21 cellular contexts compared by ENCODE assay signal in genomic region chr9:131100445-131100844, GRCh38. TPM values are rescaled to one million over a fixed set of nuclear protein-coding genes. Genes with fewer than 3 reads are reported as not detected.
DNase-seq lines count a peak whose midpoint lies in the region; ATAC-seq and TF ChIP-seq lines count a peak whose summit lies in the region.
"Had no signal": no experiment of that assay in that cellular context is flagged by ENCODE, and none has a peak within 500 bp of the region (broad histone marks: within the 10 kb centered on the region; RNA-seq: fewer than 3 reads in every experiment).

No MANE protein-coding gene starts in this region.

- no peaks in the 10 kb centered on the region for H3K36me3 Mint-ChIP-seq in T-helper 2 cell treated with Interferon-gamma antibody and Interleukin-4, amounts not matched to agents 5 μg/mL and 100 μg/mL, for 36 hours (ENCODE audit: low read depth)
- H3K36me3 Mint-ChIP-seq in CD8-positive, alpha-beta T cell = no peaks in the 10 kb centered on the region
- no peaks in the 10 kb centered on the region for H3K36me3 Mint-ChIP-seq in naive thymus-derived CD4-positive, alpha-beta T cell
- H3K36me3 Mint-ChIP-seq: stimulated activated memory B cell treated with anti-CD40 and anti-IgM and Interleukin-4, amounts not matched to agents 10 μg/mL and 1 μg/mL and 100 μg/mL, for 72 hours had no signal

- no peak overlapping the region for H2AK5ac ChIP-seq in neuronal stem cell (ENCODE audit: low read depth, low read length)

- H3K9ac ChIP-seq in neuronal stem cell (ENCODE audit: low read depth, low read length, poor library complexity) = no peak overlapping the region

- no peak overlapping the region for H3K14ac ChIP-seq in neuronal stem cell (ENCODE audit: low read length)

- peaks cover 21 to 22% of the 10 kb centered on the region in 2 donors for H3K36me3 ChIP-seq in neuronal stem cell (replicated peaks in 1 of 2; ENCODE audit: control insufficient read depth in 2 of 2, insufficient read depth in 2 of 2, low read length in 2 of 2)
- H3K36me3 ChIP-seq in CD8-positive, alpha-beta T cell (ENCODE audit: insufficient read depth, low read length) = no peaks in the 10 kb centered on the region
- H3K36me3 ChIP-seq in naive thymus-derived CD4-positive, alpha-beta T cell (ENCODE audit: control insufficient read depth in 2 of 3, insufficient read depth in 3 of 3, low read length in 3 of 3) = no peaks in the 10 kb centered on the region

- no peaks in the 10 kb centered on the region for H3K9me3 ChIP-seq in neuronal stem cell (replicated peaks in 1 of 2; ENCODE audit: control insufficient read depth in 2 of 2, insufficient read depth in 1 of 2, low read depth in 1 of 2, low read length in 2 of 2)
- no peaks in the 10 kb centered on the region for H3K9me3 ChIP-seq in CD8-positive, alpha-beta T cell (ENCODE audit: low read length)
- no peaks in the 10 kb centered on the region for H3K9me3 ChIP-seq in naive thymus-derived CD4-positive, alpha-beta T cell (ENCODE audit: control insufficient read depth in 2 of 3, low read length in 3 of 3)
- H3K9me3 ChIP-seq: A549 had no signal

- H3K4ac ChIP-seq in neuronal stem cell (ENCODE audit: low read length) = no peak overlapping the region

- no peak overlapping the region for H2BK5ac ChIP-seq in neuronal stem cell (ENCODE audit: low read length)

- TF ChIP-seq CTCF in CD8-positive, alpha-beta T cell (IDR thresholded peaks at IDR 0.05) = no peak

- peak overlapping the region; percentile 76 for H3K23ac ChIP-seq in neuronal stem cell (ENCODE audit: low read depth, low read length, poor library complexity)

- no peak overlapping the region for H2BK15ac ChIP-seq in neuronal stem cell (ENCODE audit: low read length)

- H3K27me3 Mint-ChIP-seq in T-helper 2 cell treated with Interferon-gamma antibody and Interleukin-4, amounts not matched to agents 5 μg/mL and 100 μg/mL, for 36 hours (ENCODE audit: low read depth) = peaks cover 21% of the 10 kb centered on the region
- peaks cover 13% of the 10 kb centered on the region for H3K27me3 Mint-ChIP-seq in CD8-positive, alpha-beta T cell (ENCODE audit: low read depth)
- peaks cover 12 to 24% (median 14%) of the 10 kb centered on the region in 5 donors for H3K27me3 Mint-ChIP-seq in naive thymus-derived CD4-positive, alpha-beta T cell

- H2BK120ac ChIP-seq in neuronal stem cell (ENCODE audit: low read depth, low read length) = no peak overlapping the region

- H3K18ac ChIP-seq in neuronal stem cell (ENCODE audit: low read length) = no peak overlapping the region

- no peak overlapping the region for H2BK12ac ChIP-seq in neuronal stem cell (ENCODE audit: low read length)

- H3K4me2 ChIP-seq in neuronal stem cell (ENCODE audit: insufficient read depth, low read length, poor library complexity, severe bottlenecking) = no peak overlapping the region
- H3K4me2 ChIP-seq: A549 had no signal

- H3K4me1 ChIP-seq in neuronal stem cell (ENCODE audit: control insufficient read depth in 2 of 2, insufficient read depth in 1 of 2, low read depth in 1 of 2, low read length in 2 of 2) = peaks cover 8 to 21% of the 10 kb centered on the region in 2 donors
- no peaks in the 10 kb centered on the region for H3K4me1 ChIP-seq in CD8-positive, alpha-beta T cell (ENCODE audit: insufficient read depth, low read length)
- no peaks in the 10 kb centered on the region for H3K4me1 ChIP-seq in naive thymus-derived CD4-positive, alpha-beta T cell (ENCODE audit: control insufficient read depth in 2 of 2, insufficient read depth in 2 of 2, low read length in 2 of 2)

- peaks cover 0 to 3% (median 0%) of the 10 kb centered on the region in 3 experiments for H3K27me3 ChIP-seq in neuronal stem cell (ENCODE audit: control insufficient read depth in 3 of 3, insufficient read depth in 3 of 3, low read depth in 1 of 3, low read length in 3 of 3)
- H3K27me3 ChIP-seq in CD8-positive, alpha-beta T cell (ENCODE audit: insufficient read depth, low read length) = peaks cover 6% of the 10 kb centered on the region
- H3K27me3 ChIP-seq in naive thymus-derived CD4-positive, alpha-beta T cell (ENCODE audit: control insufficient read depth in 2 of 2, insufficient read depth in 2 of 2, low read length in 2 of 2) = no peaks in the 10 kb centered on the region

- no CpG with 5 or more reads among the region's 9 CpGs for WGBS in neuronal stem cell (ENCODE audit: extremely low coverage in 2 of 2, insufficient read length in 2 of 2, insufficient replicate concordance in 1 of 2), 2 donors

- H4K8ac ChIP-seq in neuronal stem cell (ENCODE audit: low read depth, low read length) = no peak overlapping the region

- CTCF ChIA-PET in CD8-positive, alpha-beta T cell (lab: Charles Lee) = no interaction called here
- CTCF ChIA-PET in naive thymus-derived CD4-positive, alpha-beta T cell (lab: Charles Lee) = interaction anchor here (0.6 kb wide), 1 partner anchor 1747 kb away, joined by 4 read pairs; no protein-coding TSS in a partner anchor

- H3K9me3 Mint-ChIP-seq in T-helper 2 cell treated with Interferon-gamma antibody and Interleukin-4, amounts not matched to agents 5 μg/mL and 100 μg/mL, for 36 hours = no peaks in the 10 kb centered on the region
- no peaks in the 10 kb centered on the region for H3K9me3 Mint-ChIP-seq in CD8-positive, alpha-beta T cell
- H3K9me3 Mint-ChIP-seq in naive thymus-derived CD4-positive, alpha-beta T cell = no peaks in the 10 kb centered on the region
- H3K9me3 Mint-ChIP-seq: CD4-positive, alpha-beta T cell; stimulated activated memory B cell treated with anti-CD40 and anti-IgM and Interleukin-4, amounts not matched to agents 10 μg/mL and 1 μg/mL and 100 μg/mL, for 72 hours had no signal

- ATAC-seq in CD8-positive, alpha-beta T cell = no peak
- ATAC-seq in naive thymus-derived CD4-positive, alpha-beta T cell = no peak
- ATAC-seq: A549; stimulated activated memory B cell treated with anti-CD40 and anti-IgM and Interleukin-4, amounts not matched to agents 10 μg/mL and 1 μg/mL and 100 μg/mL, for 72 hours had no signal

- POLR2A ChIA-PET in CD8-positive, alpha-beta T cell (lab: Charles Lee) = no interaction called here
- POLR2A ChIA-PET in naive thymus-derived CD4-positive, alpha-beta T cell (lab: Charles Lee) = no interaction called here

- no peak overlapping the region for H3K4me3 Mint-ChIP-seq in T-helper 2 cell treated with Interferon-gamma antibody and Interleukin-4, amounts not matched to agents 5 μg/mL and 100 μg/mL, for 36 hours
- H3K4me3 Mint-ChIP-seq in CD8-positive, alpha-beta T cell = no peak overlapping the region
- no peak overlapping the region for H3K4me3 Mint-ChIP-seq in naive thymus-derived CD4-positive, alpha-beta T cell
- H3K4me3 Mint-ChIP-seq: CD4-positive, alpha-beta T cell; stimulated activated memory B cell treated with anti-CD40 and anti-IgM and Interleukin-4, amounts not matched to agents 10 μg/mL and 1 μg/mL and 100 μg/mL, for 72 hours had no signal

- H3K4me1 Mint-ChIP-seq in T-helper 2 cell treated with Interferon-gamma antibody and Interleukin-4, amounts not matched to agents 5 μg/mL and 100 μg/mL, for 36 hours (ENCODE audit: low read depth) = no peaks in the 10 kb centered on the region
- peaks cover 5% of the 10 kb centered on the region for H3K4me1 Mint-ChIP-seq in CD8-positive, alpha-beta T cell (ENCODE audit: low read depth)
- peaks cover 3 to 12% (median 10%) of the 10 kb centered on the region in 7 donors for H3K4me1 Mint-ChIP-seq in naive thymus-derived CD4-positive, alpha-beta T cell

- DNase-seq in AG08396 (ENCODE audit: low spot score) (peak; percentile 47), glomerular visceral epithelial cell (ENCODE audit: extremely low spot score) (peak; percentile 57), neuronal stem cell (ENCODE audit: low spot score) (no peak), dedifferentiated amniotic fluid mesenchymal stem cell (ENCODE audit: extremely low spot score) (no peak)
- no peak for DNase-seq in T-helper 2 cell treated with Interferon-gamma antibody and Interleukin-4, amounts not matched to agents 5 μg/mL and 100 μg/mL, for 36 hours (ENCODE audit: low spot score)
- no peak for DNase-seq in CD8-positive, alpha-beta T cell
- DNase-seq in naive thymus-derived CD4-positive, alpha-beta T cell = no peak
- DNase-seq: activated effector memory CD4-positive, alpha-beta T cell treated with anti-CD3 and anti-CD28 coated beads, Interleukin-2, amount 50 U/mL, for 16 hours; amniotic stem cell; CD4-positive, alpha-beta T cell; DND-41; glutamatergic neuron; NCI-H1436 treated with DMSO at 0.1 percent for 48 hours; NK-92 treated with Interleukin-12 subunit alpha and Interleukin-12 subunit beta, amount 100 ng/mL, for 24 hours; Right ventricle myocardium superior; stimulated activated CD4-positive, alpha-beta T cell treated with anti-CD3 and anti-CD28 coated beads, Interleukin-12 subunit alpha, Interleukin-12 subunit beta, amount 100 ng/mL, for 4 hours had no signal

- no peak for TF ChIP-seq RAD21 in Ishikawa (IDR thresholded peaks at IDR 0.05; ENCODE audit: low read depth)

- no peak overlapping the region for H3K27ac ChIP-seq in neuronal stem cell (replicated peaks; ENCODE audit: low read length)
- no peak overlapping the region for H3K27ac ChIP-seq in CD8-positive, alpha-beta T cell (ENCODE audit: low read depth, low read length)
- no peak overlapping the region for H3K27ac ChIP-seq in naive thymus-derived CD4-positive, alpha-beta T cell (ENCODE audit: low read depth, low read length)
- H3K27ac ChIP-seq: A549, epithelial cell of prostate, HL-60 had no signal

- no peak overlapping the region for H4K91ac ChIP-seq in neuronal stem cell (ENCODE audit: low read depth, low read length, poor library complexity)

- H3K79me1 ChIP-seq in neuronal stem cell (ENCODE audit: low read depth, low read length) = peaks cover 9% of the 10 kb centered on the region

- H2AFZ ChIP-seq in neuronal stem cell (ENCODE audit: low read length) = no peak overlapping the region

- intact Hi-C loops in CD8-positive, alpha-beta T cell (cut with DNase I, micrococcal nuclease) = no loop called here
- intact Hi-C loops in naive thymus-derived CD4-positive, alpha-beta T cell (cut with micrococcal nuclease) = no loop called here

- H3K4me3 ChIP-seq in neuronal stem cell (ENCODE audit: low read length in 2 of 2) = no peak overlapping the region
- no peak overlapping the region for H3K4me3 ChIP-seq in CD8-positive, alpha-beta T cell (ENCODE audit: low read depth, low read length)
- H3K4me3 ChIP-seq in naive thymus-derived CD4-positive, alpha-beta T cell (ENCODE audit: low read length) = no peak overlapping the region
- H3K4me3 ChIP-seq: A549 had no signal

- 0 out of 2 replicates have a peak, but pooled peaks have one; percentile 17 for TF ChIP-seq EP300 in Ishikawa (IDR thresholded peaks at IDR 0.05; ENCODE audit: borderline replicate concordance)

- H3K27ac Mint-ChIP-seq in T-helper 2 cell treated with Interferon-gamma antibody and Interleukin-4, amounts not matched to agents 5 μg/mL and 100 μg/mL, for 36 hours = no peak overlapping the region
- no peak overlapping the region for H3K27ac Mint-ChIP-seq in CD8-positive, alpha-beta T cell
- H3K27ac Mint-ChIP-seq in naive thymus-derived CD4-positive, alpha-beta T cell = no peak overlapping the region
- H3K27ac Mint-ChIP-seq: CD4-positive, alpha-beta T cell; stimulated activated memory B cell treated with anti-CD40 and anti-IgM and Interleukin-4, amounts not matched to agents 10 μg/mL and 1 μg/mL and 100 μg/mL, for 72 hours had no signal

RNA-seq across cellular contexts. Expression of gene AIF1L, which starts 4.1 kb away (rescaled TPM):
- 90.6 TPM for polyA plus RNA-seq in neuronal stem cell (2013, experiment 1 of 2)
- polyA plus RNA-seq in neuronal stem cell (2013, experiment 2 of 2) = 91.1 TPM
- not detected for total RNA-seq in CD8-positive, alpha-beta T cell
- under 1 TPM in 4 of 5 experiments, not detected in 1; 0.17 to 0.44 (median 0.29) TPM for total RNA-seq in naive thymus-derived CD4-positive, alpha-beta T cell
- under 1 TPM; 0.10 to 0.22 TPM for polyA plus RNA-seq in naive thymus-derived CD4-positive, alpha-beta T cell
- total RNA-seq: CD4-positive, alpha-beta T cell had no signal

RNA-seq across cellular contexts. Expression of gene NUP214, which starts 24.9 kb away (rescaled TPM):
- polyA plus RNA-seq in neuronal stem cell (2013, experiment 1 of 2) = 22.4 TPM
- polyA plus RNA-seq in neuronal stem cell (2013, experiment 2 of 2) = 21.0 TPM
- 100 to 1,000 TPM; 120 to 136 TPM for total RNA-seq in CD8-positive, alpha-beta T cell
- total RNA-seq in naive thymus-derived CD4-positive, alpha-beta T cell = 100 to 1,000 TPM in 2 of 5 experiments, 10 to 100 TPM in 3; 74.9 to 116 (median 82.6) TPM
- 10 to 100 TPM; 18.2 to 39.7 TPM for polyA plus RNA-seq in naive thymus-derived CD4-positive, alpha-beta T cell

Comparison
In these comparisons a context has a peak if more than half of its experiments do, and no peak if none do; other contexts are left out.
1. DNase-seq: peak in AG08396 (single experiment) and glomerular visceral epithelial cell (single experiment); none in neuronal stem cell (single experiment), T-helper 2 cell treated with Interferon-gamma antibody and Interleukin-4, amounts not matched to agents 5 μg/mL and 100 μg/mL, for 36 hours (single experiment), CD8-positive, alpha-beta T cell (0 of 7), dedifferentiated amniotic fluid mesenchymal stem cell (single experiment) and naive thymus-derived CD4-positive, alpha-beta T cell (0 of 9).